In the genomic region with DNA sequence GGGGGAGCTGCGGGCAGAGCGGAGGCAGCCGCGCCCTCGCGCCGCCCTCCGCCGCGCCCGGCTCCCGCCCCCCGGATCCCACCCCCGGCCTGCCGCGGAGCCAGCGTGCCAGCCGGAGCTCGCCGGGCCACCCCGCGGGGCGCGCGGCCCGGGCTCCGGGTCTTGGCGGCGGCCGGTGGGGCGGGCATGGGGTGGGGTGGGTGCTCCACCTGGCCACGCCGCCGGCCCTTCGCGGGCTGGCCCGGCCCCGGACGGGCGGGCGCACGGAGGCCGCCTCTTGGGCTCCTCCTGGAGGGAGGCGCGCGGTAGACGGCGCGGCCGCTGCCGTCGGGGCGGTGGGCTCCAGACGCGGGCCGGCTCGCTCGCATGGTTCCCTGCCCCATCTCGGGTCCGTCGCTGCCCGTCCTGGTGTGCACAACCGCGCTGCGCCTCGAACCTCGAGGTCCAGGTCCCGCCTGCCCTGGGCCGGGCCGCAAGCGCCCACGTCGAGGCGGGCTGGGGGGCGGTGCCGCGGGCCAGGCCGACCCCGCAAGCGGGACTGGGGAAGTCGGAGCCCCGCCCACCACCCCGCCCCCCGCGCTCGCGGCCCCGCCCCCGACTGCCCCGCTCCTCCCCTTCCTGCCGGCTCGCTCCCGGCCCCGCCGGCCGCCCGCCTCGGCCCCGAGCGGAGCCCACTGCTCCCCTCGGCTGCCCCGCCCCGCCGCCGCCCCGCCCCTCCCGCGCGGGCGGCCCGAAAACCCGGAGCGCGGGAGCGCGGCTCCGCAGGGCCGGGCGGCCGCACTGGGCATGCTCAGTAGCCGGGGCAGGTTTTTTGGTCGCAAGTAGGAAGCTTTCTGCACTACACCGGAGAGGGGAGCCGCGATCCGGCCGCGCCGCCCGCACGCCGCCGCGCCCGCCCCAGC, we compare ENCODE assay signal across 8 cellular contexts. TPM values are rescaled to one million over a fixed set of nuclear protein-coding genes. Genes with fewer than 3 reads are reported as not detected.
DNase-seq lines count a peak whose midpoint lies in the region; ATAC-seq, FAIRE-seq and TF ChIP-seq lines count a peak whose summit lies in the region.

A gene with protein sequence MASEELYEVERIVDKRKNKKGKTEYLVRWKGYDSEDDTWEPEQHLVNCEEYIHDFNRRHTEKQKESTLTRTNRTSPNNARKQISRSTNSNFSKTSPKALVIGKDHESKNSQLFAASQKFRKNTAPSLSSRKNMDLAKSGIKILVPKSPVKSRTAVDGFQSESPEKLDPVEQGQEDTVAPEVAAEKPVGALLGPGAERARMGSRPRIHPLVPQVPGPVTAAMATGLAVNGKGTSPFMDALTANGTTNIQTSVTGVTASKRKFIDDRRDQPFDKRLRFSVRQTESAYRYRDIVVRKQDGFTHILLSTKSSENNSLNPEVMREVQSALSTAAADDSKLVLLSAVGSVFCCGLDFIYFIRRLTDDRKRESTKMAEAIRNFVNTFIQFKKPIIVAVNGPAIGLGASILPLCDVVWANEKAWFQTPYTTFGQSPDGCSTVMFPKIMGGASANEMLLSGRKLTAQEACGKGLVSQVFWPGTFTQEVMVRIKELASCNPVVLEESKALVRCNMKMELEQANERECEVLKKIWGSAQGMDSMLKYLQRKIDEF (plus strand): TSS at position 814 of the 902 bp plus-strand sequence. CDS start 380 bp downstream, outside the sequence.

- POLR2A ChIA-PET in activated CD4-positive, alpha-beta T cell treated with anti-CD3 and anti-CD28 coated beads, Interleukin-2, amount 10 ng/mL, durations not matched to agents 7 days and 5 days (lab: Charles Lee): no interaction called here
- POLR2A ChIA-PET in HepG2 (lab: Yijun Ruan, JAX): interaction anchor here (1.6 to 2.5 kb wide), 3 partner anchors 23 to 228 kb away, joined by 5 to 9 read pairs (median 7); partner anchors contain the start of gene RPP40

- H3K4me1 ChIP-seq in BE2C (no peaks in the 10 kb centered on the region), HepG2 (ENCODE audit: insufficient read depth, low read length) (peaks cover 36% of the 10 kb centered on the region)

- DNase-seq in BE2C (peak; percentile 91), NCI-H526 (lab: John Stamatoyannopoulos, UW) (peak; percentile 27 to 93), HepG2 (ENCODE audit: low spot score) (peak; percentile 78)
- peak; percentile 84 for DNase-seq in activated CD4-positive, alpha-beta T cell treated with anti-CD3 and anti-CD28 coated beads, Interleukin-2, amount 10 ng/mL, durations not matched to agents 7 days and 5 days
- DNase-seq in stimulated activated CD4-positive, alpha-beta T cell treated with anti-CD3 and anti-CD28 coated beads, Interleukin-2, amount 100 ng/mL, for 48 hours: peak; percentile 81 to 87

- peak within 1 kb of the TSS; percentile 81 for H3K4me3 Mint-ChIP-seq in activated CD4-positive, alpha-beta T cell treated with anti-CD3 and anti-CD28 coated beads, Interleukin-2, amount 10 ng/mL, durations not matched to agents 7 days and 5 days
- peak within 1 kb of the TSS; percentile 84 for H3K4me3 Mint-ChIP-seq in dendritic cell treated with granulocyte-macrophage colony-stimulating factor and Interleukin-4, amounts not matched to agents 40 ng/mL and 50 ng/mL, for 4 days

- H3K36me3 ChIP-seq in BE2C (no peaks in the 10 kb centered on the region), HepG2 (replicated peaks in 1 of 2; ENCODE audit: control insufficient read depth in 1 of 2, insufficient read depth in 2 of 2, low read length in 2 of 2) (no peaks in the 10 kb centered on the region)

- TF ChIP-seq POLR2A in HepG2 (IDR thresholded peaks at IDR 0.05; ENCODE audit: insufficient read depth in 1 of 2, low read depth in 2 of 2, low read length in 2 of 2): peak; percentile 38 to 53; a peak in 2 of 4 replicates

- H3K36me3 Mint-ChIP-seq in activated CD4-positive, alpha-beta T cell treated with anti-CD3 and anti-CD28 coated beads, Interleukin-2, amount 10 ng/mL, durations not matched to agents 7 days and 5 days (ENCODE audit: low read depth): peaks cover 20% of the 10 kb centered on the region
- no peaks in the 10 kb centered on the region for H3K36me3 Mint-ChIP-seq in dendritic cell treated with granulocyte-macrophage colony-stimulating factor and Interleukin-4, amounts not matched to agents 40 ng/mL and 50 ng/mL, for 4 days (ENCODE audit: low read depth)

- H3K4me2 ChIP-seq in HepG2 (ENCODE audit: low read depth, low read length): peak within 1 kb of the TSS; percentile 95

- H3K9me3 Mint-ChIP-seq in activated CD4-positive, alpha-beta T cell treated with anti-CD3 and anti-CD28 coated beads, Interleukin-2, amount 10 ng/mL, durations not matched to agents 7 days and 5 days: peaks cover 23% of the 10 kb centered on the region
- H3K9me3 Mint-ChIP-seq in dendritic cell treated with granulocyte-macrophage colony-stimulating factor and Interleukin-4, amounts not matched to agents 40 ng/mL and 50 ng/mL, for 4 days: no peaks in the 10 kb centered on the region

- WGBS in HepG2 (ENCODE audit: low lambda C conversion rate): 0% methylated on average over 15 of the region's 135 CpGs

- intact Hi-C loops in dendritic cell treated with granulocyte-macrophage colony-stimulating factor and Interleukin-4, amounts not matched to agents 40 ng/mL and 50 ng/mL, for 4 days (cut with micrococcal nuclease): loop anchor here (5.0 to 10.0 kb wide), 2 partner anchors 461 to 639 kb away; partner anchors contain the start of gene ECI2
- intact Hi-C loops in HepG2 (cut with micrococcal nuclease; ENCODE audit: unreplicated experiment): loop anchor here (5.0 kb wide), 1 partner anchor 129 kb away; no protein-coding TSS in a partner anchor

- no peak for TF ChIP-seq CTCF in BE2C (IDR thresholded peaks at IDR 0.05; ENCODE audit: low read depth, low read length)
- TF ChIP-seq CTCF in HepG2 (CRISPR knock-in tag; IDR thresholded peaks at IDR 0.05): peak; percentile 13; the same call in 1 of the 2 replicates

- no peak for TF ChIP-seq EP300 in HepG2 (IDR thresholded peaks at IDR 0.05; ENCODE audit: low read depth in 2 of 2, low read length in 2 of 2)
- no peak for TF ChIP-seq EP300 in HepG2 (CRISPR knock-in tag; IDR thresholded peaks at IDR 0.05; ENCODE audit: borderline replicate concordance)

- H3K27ac Mint-ChIP-seq in activated CD4-positive, alpha-beta T cell treated with anti-CD3 and anti-CD28 coated beads, Interleukin-2, amount 10 ng/mL, durations not matched to agents 7 days and 5 days: peak within 1 kb of the TSS; percentile 87
- H3K27ac Mint-ChIP-seq in dendritic cell treated with granulocyte-macrophage colony-stimulating factor and Interleukin-4, amounts not matched to agents 40 ng/mL and 50 ng/mL, for 4 days: peak within 1 kb of the TSS; percentile 74

- peaks cover 32% of the 10 kb centered on the region for H3K27me3 Mint-ChIP-seq in activated CD4-positive, alpha-beta T cell treated with anti-CD3 and anti-CD28 coated beads, Interleukin-2, amount 10 ng/mL, durations not matched to agents 7 days and 5 days
- H3K27me3 Mint-ChIP-seq in dendritic cell treated with granulocyte-macrophage colony-stimulating factor and Interleukin-4, amounts not matched to agents 40 ng/mL and 50 ng/mL, for 4 days: peaks cover 24% of the 10 kb centered on the region

- in situ Hi-C loops in HepG2 (cut with HindIII; ENCODE audit: extremely low pct_ligation_motif_present, low pct_unique_long_range_greater_than_20kb): no loop called here

- H3K9ac ChIP-seq in HepG2 (ENCODE audit: insufficient read depth, low read depth, low read length): peak within 1 kb of the TSS; percentile 70

- TF ChIP-seq RAD21 in HepG2 (CRISPR knock-in tag; IDR thresholded peaks at IDR 0.05): peak; percentile 61

- H3K27me3 ChIP-seq in BE2C (peaks cover 39% of the 10 kb centered on the region), HepG2 (ENCODE audit: control insufficient read depth in 1 of 2, insufficient read depth in 2 of 2, low read length in 2 of 2) (peaks cover 0 to 43% of the 10 kb centered on the region in 2 experiments; a peak in 4 of 5 replicates)

- CTCF ChIA-PET in activated CD4-positive, alpha-beta T cell treated with anti-CD3 and anti-CD28 coated beads, Interleukin-2, amount 10 ng/mL, durations not matched to agents 7 days and 5 days (lab: Charles Lee): interaction anchor here (1.4 kb wide), 1 partner anchor 11 kb away, joined by 4 read pairs; no protein-coding TSS in a partner anchor
- CTCF ChIA-PET in HepG2 (lab: Yijun Ruan, JAX; ENCODE audit: low intra/inter-chr PET ratio, low total read pairs): no interaction called here

- peak within 1 kb of the TSS; percentile 69 for H3K4me3 ChIP-seq in BE2C (ENCODE audit: low read depth, low read length)
- H3K4me3 ChIP-seq in HepG2 (replicated peaks in 1 of 3; ENCODE audit: insufficient read depth in 1 of 3, low read depth in 2 of 3, low read length in 3 of 3): peak within 1 kb of the TSS; percentile 69 to 82 (median 81)

- peaks cover 36% of the 10 kb centered on the region for H3K79me2 ChIP-seq in HepG2 (ENCODE audit: insufficient read depth, low read length)

- no TSS peak for BruUV-seq in HepG2 (replicated peaks; lab: Mats Ljungman, UMichigan)

- H3K9me3 ChIP-seq in BE2C: no peaks in the 10 kb centered on the region
- H3K9me3 ChIP-seq in HepG2 (ENCODE audit: low read length): peaks cover 15% of the 10 kb centered on the region

- ATAC-seq in GM19328 (IDR thresholded peaks at IDR 0.05; ENCODE audit: unreplicated experiment) (peak; percentile 68), HG03460 (IDR thresholded peaks at IDR 0.05; ENCODE audit: unreplicated experiment) (peak; percentile 55), HepG2 (peak; percentile 79)

- FAIRE-seq in HepG2 (lab: Jason Lieb, UNC): no peak

- H3K27ac ChIP-seq in HepG2 (ENCODE audit: extremely low read length, insufficient read depth, low read length): peak within 1 kb of the TSS; percentile 48

- no peaks in the 10 kb centered on the region; the same call in 1 of the 2 replicates for H4K20me1 ChIP-seq in HepG2 (ENCODE audit: insufficient read depth, low read length)

- peak within 1 kb of the TSS; percentile 65 for H2AFZ ChIP-seq in HepG2 (ENCODE audit: low read length)

- peaks cover 38% of the 10 kb centered on the region for H3K4me1 Mint-ChIP-seq in activated CD4-positive, alpha-beta T cell treated with anti-CD3 and anti-CD28 coated beads, Interleukin-2, amount 10 ng/mL, durations not matched to agents 7 days and 5 days
- H3K4me1 Mint-ChIP-seq in dendritic cell treated with granulocyte-macrophage colony-stimulating factor and Interleukin-4, amounts not matched to agents 40 ng/mL and 50 ng/mL, for 4 days (ENCODE audit: low read depth): peaks cover 48% of the 10 kb centered on the region

RNA-seq across cellular contexts. Expression of the gene that starts here (rescaled TPM):
- 24.3 TPM for polyA plus RNA-seq in BE2C (2012; ENCODE audit: insufficient read depth, insufficient read length, low read depth)
- 10 to 100 TPM; 25.0 to 33.6 TPM for total RNA-seq in activated CD4-positive, alpha-beta T cell treated with anti-CD3 and anti-CD28 coated beads, Interleukin-2, amount 10 ng/mL, durations not matched to agents 7 days and 5 days
- total RNA-seq in HepG2 (2016; rRNA removed; fragmentation: Illumina TruSeq; extraction: Trizol): 52.8 and 105 TPM in 2 replicates
- 1,210 and 1,368 TPM in 2 replicates for total RNA-seq in HepG2 (2016; cell fraction: cytosol; rRNA removed; fragmentation: Illumina TruSeq; extraction: Trizol; ENCODE audit: low read depth)
- total RNA-seq in HepG2 (2016; cell fraction: insoluble cytoplasmic fraction; rRNA removed; fragmentation: Illumina TruSeq; extraction: Trizol): 56.4 and 106 TPM in 2 replicates
- total RNA-seq in HepG2 (2016; cell fraction: membrane; rRNA removed; fragmentation: Illumina TruSeq; extraction: Trizol): 414 and 455 TPM in 2 replicates
- 38.9 and 41.7 TPM in 2 replicates for total RNA-seq in HepG2 (2016; cell fraction: nucleus; rRNA removed; fragmentation: Illumina TruSeq; extraction: Trizol)
- 22.8 and 23.6 TPM in 2 replicates for polyA plus RNA-seq in HepG2 (2011; rRNA removed)
- polyA plus RNA-seq in HepG2 (2011; cell fraction: cytosol; rRNA removed): 14.1 and 17.2 TPM in 2 replicates
- polyA plus RNA-seq in HepG2 (2011; cell fraction: nucleus; rRNA removed): 16.4 and 18.2 TPM in 2 replicates
- polyA plus RNA-seq in HepG2 (2012): 14.2 and 14.9 TPM in 2 replicates
- polyA plus RNA-seq in HepG2 (2016; cell fraction: cytosol; fragmentation: Illumina TruSeq; extraction: Trizol; ENCODE audit: low read depth): 3.8 and 5.1 TPM in 2 replicates
- polyA plus RNA-seq in HepG2 (2016; cell fraction: insoluble cytoplasmic fraction; fragmentation: Illumina TruSeq; extraction: Trizol; ENCODE audit: low read depth): 16.2 and 19.7 TPM in 2 replicates
- polyA plus RNA-seq in HepG2 (2016; cell fraction: membrane; fragmentation: Illumina TruSeq; extraction: Trizol; ENCODE audit: low read depth): 9.3 and 9.9 TPM in 2 replicates
- polyA plus RNA-seq in HepG2 (2016; cell fraction: nucleus; fragmentation: Illumina TruSeq; extraction: Trizol; ENCODE audit: insufficient read depth, low read depth): 16.1 and 21.7 TPM in 2 replicates
- 28.9 and 29.6 TPM in 2 replicates for polyA minus RNA-seq in HepG2 (2011; rRNA and poly(A)+ RNA removed; ENCODE audit: low replicate concordance)
- 59.2 and 78.5 TPM in 2 replicates for polyA minus RNA-seq in HepG2 (2011; cell fraction: cytosol; rRNA and poly(A)+ RNA removed)
- 26.9 and 40.7 TPM in 2 replicates for polyA minus RNA-seq in HepG2 (2011; cell fraction: nucleus; rRNA and poly(A)+ RNA removed)

Comparison
In these comparisons a context has a peak if more than half of its experiments do, and no peak if none do; other contexts are left out.
1. Peak in every context shown above with its lines: DNase-seq, ATAC-seq, H3K4me3 ChIP-seq and H3K27ac ChIP-seq.